8 cellular contexts compared by ENCODE assay signal in genomic region chr9:15510789-15511575, GRCh38. TPM values are rescaled to one million over a fixed set of nuclear protein-coding genes. Genes with fewer than 3 reads are reported as not detected.
DNase-seq lines count a peak whose midpoint lies in the region; ATAC-seq lines count a peak whose summit lies in the region.

TSS of gene PSIP1 (minus strand) at chr9:15510970. CDS start at chr9:15510188, 782 bp downstream.

- peak within 1 kb of the TSS; percentile 99 for H3K27ac Mint-ChIP-seq in activated T-helper 17 cell treated with anti-CD3 and anti-CD28 coated beads, Interleukin-2, amount 50 U/mL, for 72 hours
- peak within 1 kb of the TSS; percentile 92 to 97 for H3K27ac Mint-ChIP-seq in natural killer cell treated with Interleukin-12 subunit alpha and Interleukin-12 subunit beta and Interleukin-15 and Interleukin-18, amount 100 ng/mL, for 72 hours

- H3K9me3 Mint-ChIP-seq in activated T-helper 17 cell treated with anti-CD3 and anti-CD28 coated beads, Interleukin-2, amount 50 U/mL, for 72 hours: no peaks in the 10 kb centered on the region
- no peaks in the 10 kb centered on the region for H3K9me3 Mint-ChIP-seq in natural killer cell treated with Interleukin-12 subunit alpha and Interleukin-12 subunit beta and Interleukin-15 and Interleukin-18, amount 100 ng/mL, for 72 hours

- H3K36me3 Mint-ChIP-seq in activated T-helper 17 cell treated with anti-CD3 and anti-CD28 coated beads, Interleukin-2, amount 50 U/mL, for 72 hours (ENCODE audit: low read depth): peaks cover 50% of the 10 kb centered on the region
- H3K36me3 Mint-ChIP-seq in natural killer cell treated with Interleukin-12 subunit alpha and Interleukin-12 subunit beta and Interleukin-15 and Interleukin-18, amount 100 ng/mL, for 72 hours: peaks cover 21% of the 10 kb centered on the region

- peak; percentile 89 for ATAC-seq in activated T-helper 17 cell treated with anti-CD3 and anti-CD28 coated beads, Interleukin-2, amount 50 U/mL, for 72 hours (replicated peaks)
- peak; percentile 91 for ATAC-seq in natural killer cell treated with Interleukin-12 subunit alpha and Interleukin-12 subunit beta and Interleukin-15 and Interleukin-18, amount 100 ng/mL, for 72 hours

- DNase-seq in EH (ENCODE audit: low read depth) (peak; percentile 75), GOT3 (lab: John Stamatoyannopoulos, UW) (peak; percentile 10), LHCN-M2 (ENCODE audit: low read depth) (peak; percentile 77), RPMI8226 (peak; percentile 89), fibroblast of peridontal ligament (ENCODE audit: extremely low read depth) (peak; percentile 85)
- peak; percentile 88 for DNase-seq in natural killer cell treated with Interleukin-12 subunit alpha and Interleukin-12 subunit beta and Interleukin-15 and Interleukin-18, amount 100 ng/mL, for 72 hours (ENCODE audit: low spot score)
- peak; percentile 85 for DNase-seq in stimulated activated naive CD4-positive, alpha-beta T cell treated with Interleukin-2 at 50 U/mL for 16 hours (lab: John Stamatoyannopoulos, UW)

- H3K4me1 Mint-ChIP-seq in activated T-helper 17 cell treated with anti-CD3 and anti-CD28 coated beads, Interleukin-2, amount 50 U/mL, for 72 hours: peaks cover 29% of the 10 kb centered on the region
- H3K4me1 Mint-ChIP-seq in natural killer cell treated with Interleukin-12 subunit alpha and Interleukin-12 subunit beta and Interleukin-15 and Interleukin-18, amount 100 ng/mL, for 72 hours (ENCODE audit: low read depth in 2 of 2): peaks cover 26 to 42% of the 10 kb centered on the region in 2 donors

- no peaks in the 10 kb centered on the region for H3K27me3 Mint-ChIP-seq in activated T-helper 17 cell treated with anti-CD3 and anti-CD28 coated beads, Interleukin-2, amount 50 U/mL, for 72 hours
- peaks cover 0 to 5% of the 10 kb centered on the region in 2 donors for H3K27me3 Mint-ChIP-seq in natural killer cell treated with Interleukin-12 subunit alpha and Interleukin-12 subunit beta and Interleukin-15 and Interleukin-18, amount 100 ng/mL, for 72 hours

- peak within 1 kb of the TSS; percentile 85 for H3K4me3 Mint-ChIP-seq in activated T-helper 17 cell treated with anti-CD3 and anti-CD28 coated beads, Interleukin-2, amount 50 U/mL, for 72 hours
- H3K4me3 Mint-ChIP-seq in natural killer cell treated with Interleukin-12 subunit alpha and Interleukin-12 subunit beta and Interleukin-15 and Interleukin-18, amount 100 ng/mL, for 72 hours: peak within 1 kb of the TSS; percentile 93

RNA-seq across cellular contexts. Expression of gene PSIP1, which starts in this region (rescaled TPM):
- total RNA-seq in LHCN-M2 (2014; rRNA removed): 50.5 and 57.9 TPM in 2 replicates
- 20.2 TPM for polyA plus RNA-seq in LHCN-M2 (2012)
- total RNA-seq in activated T-helper 17 cell treated with anti-CD3 and anti-CD28 coated beads, Interleukin-2, amount 50 U/mL, for 72 hours: 100 to 1,000 TPM in 1 of 2 donors, 10 to 100 TPM in 1; 83.9 to 126 TPM
- 10 to 100 TPM; 45.9 to 62.3 TPM for total RNA-seq in natural killer cell treated with Interleukin-12 subunit alpha and Interleukin-12 subunit beta and Interleukin-15 and Interleukin-18, amount 100 ng/mL, for 72 hours

Comparison
In these comparisons a context has a peak if more than half of its experiments do, and no peak if none do; other contexts are left out.
1. Peak in every context shown above with its lines: DNase-seq and ATAC-seq.
2. DNase-seq: peak in every context shown above with its lines; median percentile 89 in RPMI8226; 88 in natural killer cell treated with Interleukin-12 subunit alpha and Interleukin-12 subunit beta and Interleukin-15 and Interleukin-18, amount 100 ng/mL, for 72 hours; 85 in fibroblast of peridontal ligament; 85 in stimulated activated naive CD4-positive, alpha-beta T cell treated with Interleukin-2 at 50 U/mL for 16 hours; 77 in LHCN-M2; 75 in EH; 10 in GOT3.